ENCODE assay signal across 18 cellular contexts in genomic region chr5:88613051-88613450, GRCh38.
DNase-seq lines count a peak whose midpoint lies in the region; ATAC-seq and TF ChIP-seq lines count a peak whose summit lies in the region.
"Had no signal": no experiment of that assay in that cellular context is flagged by ENCODE, and none has a peak within 500 bp of the region (broad histone marks: within the 10 kb centered on the region; RNA-seq: fewer than 3 reads in every experiment).

No MANE protein-coding gene starts in this region.

- no peaks in the 10 kb centered on the region for H3K9me3 ChIP-seq in mammary epithelial cell (replicated peaks; ENCODE audit: insufficient read depth, low read length)
- H3K9me3 ChIP-seq in adipocyte (ENCODE audit: control insufficient read depth, low read length) = no peaks in the 10 kb centered on the region
- H3K9me3 ChIP-seq in mesenchymal stem cell (ENCODE audit: control insufficient read depth, low read length) = no peaks in the 10 kb centered on the region
- H3K9me3 ChIP-seq: Peyer's patch had no signal

- H3K36me3 Mint-ChIP-seq in MCF 10A (ENCODE audit: insufficient read depth, unreplicated experiment) = no peaks in the 10 kb centered on the region
- H3K36me3 Mint-ChIP-seq: CD4-positive, alpha-beta memory T cell had no signal

- H3K4ac ChIP-seq in mesenchymal stem cell (ENCODE audit: low read depth in 1 of 2, low read length in 2 of 2) = no peak overlapping the region

- no peaks in the 10 kb centered on the region for H3K79me1 ChIP-seq in mesenchymal stem cell (replicated peaks; ENCODE audit: low read length, poor library complexity, severe bottlenecking)

- ATAC-seq in HG03025 (IDR thresholded peaks at IDR 0.05; ENCODE audit: low FRiP score, unreplicated experiment) (no peak), foreskin keratinocyte (no peak)

- H3K4me3 Mint-ChIP-seq in MCF 10A (ENCODE audit: unreplicated experiment) = no peak overlapping the region
- H3K4me3 Mint-ChIP-seq: CD4-positive, alpha-beta memory T cell had no signal

- H2AK5ac ChIP-seq in mesenchymal stem cell (ENCODE audit: low read length, severe bottlenecking) = no peak overlapping the region

- no peak overlapping the region for H3K4me2 ChIP-seq in mammary epithelial cell (ENCODE audit: insufficient read depth, low read depth, low read length)
- H3K4me2 ChIP-seq in mesenchymal stem cell (ENCODE audit: low read length, poor library complexity, severe bottlenecking) = no peak overlapping the region
- H3K4me2 ChIP-seq: KMS-11 had no signal

- no peak overlapping the region for H2BK120ac ChIP-seq in mesenchymal stem cell (ENCODE audit: low read depth, low read length)

- H3K9ac ChIP-seq in mammary epithelial cell (ENCODE audit: insufficient read depth, low read length) (no peak overlapping the region), adipocyte (ENCODE audit: low read length) (no peak overlapping the region), mesenchymal stem cell (ENCODE audit: low read length) (no peak overlapping the region)
- H3K9ac ChIP-seq: KMS-11 had no signal

- no peaks in the 10 kb centered on the region for H4K20me1 ChIP-seq in mammary epithelial cell (ENCODE audit: insufficient read depth, low read length)

- H3K18ac ChIP-seq in mesenchymal stem cell (ENCODE audit: low read depth in 1 of 2, low read length in 2 of 2) = no peak overlapping the region

- H3K27ac Mint-ChIP-seq in MCF 10A (ENCODE audit: low read depth, unreplicated experiment) = no peak overlapping the region
- H3K27ac Mint-ChIP-seq: CD4-positive, alpha-beta memory T cell had no signal

- H3K9me3 Mint-ChIP-seq in MCF 10A (ENCODE audit: unreplicated experiment) = no peaks in the 10 kb centered on the region

- H3K14ac ChIP-seq in mesenchymal stem cell (ENCODE audit: low read length in 2 of 2) = no peak overlapping the region

- DNase-seq in MCF 10A (ENCODE audit: unreplicated experiment) (peak; percentile 8), mammary epithelial cell (no peak), adipocyte (ENCODE audit: low read depth) (peak; percentile 18), mesenchymal stem cell (no peak), foreskin keratinocyte (no peak)
- DNase-seq: C1 segment of cervical spinal cord; Caco-2; CD4-positive, alpha-beta memory T cell; NCI-H2029; NCI-H446; NCI-H524 treated with DMSO at 0.1 percent for 48 hours; OCI-M1; Peyer's patch; SIG-M5 had no signal

- H2BK15ac ChIP-seq in mesenchymal stem cell (ENCODE audit: low read depth, poor library complexity, severe bottlenecking) = no peak overlapping the region

- no peak overlapping the region for H4K8ac ChIP-seq in mesenchymal stem cell (ENCODE audit: low read length)

- TF ChIP-seq EP300 in Ishikawa (IDR thresholded peaks at IDR 0.05; ENCODE audit: borderline replicate concordance) = no peak

- H3K23ac ChIP-seq in mesenchymal stem cell (ENCODE audit: low read length in 2 of 2) = no peak overlapping the region

- H3K36me3 ChIP-seq in mammary epithelial cell (ENCODE audit: insufficient read depth, low read length) (no peaks in the 10 kb centered on the region), adipocyte (ENCODE audit: control insufficient read depth, insufficient read depth, low read length, severe bottlenecking) (no peaks in the 10 kb centered on the region), mesenchymal stem cell (ENCODE audit: control insufficient read depth in 1 of 2, insufficient read depth in 2 of 2, low read depth in 1 of 2, low read length in 2 of 2) (no peaks in the 10 kb centered on the region)
- H3K36me3 ChIP-seq: Peyer's patch had no signal

- H2AFZ ChIP-seq in mammary epithelial cell (ENCODE audit: low read depth, low read length) = no peak overlapping the region
- H2AFZ ChIP-seq in mesenchymal stem cell (ENCODE audit: low read depth, low read length) = no peak overlapping the region

- no peak for TF ChIP-seq CTCF in MCF 10A (IDR thresholded peaks at IDR 0.05; ENCODE audit: unreplicated experiment)
- no peak for TF ChIP-seq CTCF in mammary epithelial cell (conservative IDR thresholded peaks at IDR 0.05 in 1 of 2, IDR thresholded peaks at IDR 0.05 in 1 of 2; ENCODE audit: extremely low read depth in 1 of 2, insufficient read depth in 1 of 2, low read depth in 1 of 2, low read length in 2 of 2)
- TF ChIP-seq CTCF in foreskin keratinocyte (conservative IDR thresholded peaks at IDR 0.05) = no peak

- H3K27me3 Mint-ChIP-seq in MCF 10A (ENCODE audit: insufficient read depth, unreplicated experiment) = peaks cover 38% of the 10 kb centered on the region

- H2BK5ac ChIP-seq in mesenchymal stem cell (ENCODE audit: low read depth, low read length, poor library complexity, severe bottlenecking) = no peak overlapping the region

- dilution Hi-C loops in mammary epithelial cell (cut with HindIII; ENCODE audit: low sequenced_read_pairs) = no loop called here

- intact Hi-C loops in MCF 10A (cut with micrococcal nuclease) (no loop called here), mammary epithelial cell (cut with micrococcal nuclease) (no loop called here)

- CTCF ChIA-PET in MCF 10A (lab: Yijun Ruan, JAX) (no interaction called here), mammary epithelial cell (lab: Charles Lee; ENCODE audit: low non-redundant PET) (no interaction called here)

- H3K4me3 ChIP-seq in mammary epithelial cell (replicated peaks in 1 of 3; ENCODE audit: insufficient read depth in 1 of 3, low read depth in 2 of 3, low read length in 3 of 3) = no peak overlapping the region
- no peak overlapping the region for H3K4me3 ChIP-seq in adipocyte (ENCODE audit: low read length)
- no peak overlapping the region for H3K4me3 ChIP-seq in mesenchymal stem cell (ENCODE audit: insufficient read depth in 1 of 2, low read depth in 1 of 2, low read length in 2 of 2)
- H3K4me3 ChIP-seq: Peyer's patch, SK-N-MC had no signal

- no peak overlapping the region for H4K91ac ChIP-seq in mesenchymal stem cell (ENCODE audit: low read length)

- H3K79me2 ChIP-seq in mammary epithelial cell (ENCODE audit: insufficient read depth, low read length) = no peaks in the 10 kb centered on the region

- H3K27me3 ChIP-seq in mammary epithelial cell (ENCODE audit: insufficient read depth, low read length) (peaks cover 2% of the 10 kb centered on the region), adipocyte (replicated peaks; ENCODE audit: control insufficient read depth, insufficient read depth, low read length) (no peaks in the 10 kb centered on the region), mesenchymal stem cell (ENCODE audit: control insufficient read depth in 1 of 2, insufficient read depth in 1 of 2, low read length in 2 of 2) (no peaks in the 10 kb centered on the region), foreskin keratinocyte (no peaks in the 10 kb centered on the region)
- H3K27me3 ChIP-seq: Peyer's patch had no signal

- in situ Hi-C loops in mammary epithelial cell (cut with MboI; ENCODE audit: low sequenced_read_pairs in 2 of 2) = no loop called here

- BruUV-seq in MCF 10A (replicated peaks; lab: Mats Ljungman, UMichigan) = no TSS peak
- no TSS peak for BruUV-seq in mammary epithelial cell (replicated peaks; lab: Mats Ljungman, UMichigan)

- H3K27ac ChIP-seq in mammary epithelial cell (ENCODE audit: insufficient read depth, low read depth, low read length) (no peak overlapping the region), mesenchymal stem cell (ENCODE audit: low read length, poor library complexity, severe bottlenecking) (no peak overlapping the region), foreskin keratinocyte (no peak overlapping the region)
- H3K27ac ChIP-seq: KMS-11, Peyer's patch, SK-N-MC had no signal

- POLR2A ChIA-PET in MCF 10A (lab: Yijun Ruan, JAX) = no interaction called here

- H3K4me1 ChIP-seq in mammary epithelial cell (ENCODE audit: insufficient read depth, low read length) = no peaks in the 10 kb centered on the region
- H3K4me1 ChIP-seq in adipocyte (ENCODE audit: control insufficient read depth, insufficient read depth, low read length) = no peaks in the 10 kb centered on the region
- H3K4me1 ChIP-seq in mesenchymal stem cell (ENCODE audit: control insufficient read depth, insufficient read depth, low read depth, low read length) = no peaks in the 10 kb centered on the region
- H3K4me1 ChIP-seq in foreskin keratinocyte = no peaks in the 10 kb centered on the region
- H3K4me1 ChIP-seq: Caco-2, Peyer's patch had no signal

- H2BK12ac ChIP-seq in mesenchymal stem cell (ENCODE audit: low read length in 2 of 2) = no peak overlapping the region

- no peaks in the 10 kb centered on the region for H3K4me1 Mint-ChIP-seq in MCF 10A (ENCODE audit: insufficient read depth, unreplicated experiment)
- H3K4me1 Mint-ChIP-seq: CD4-positive, alpha-beta memory T cell had no signal

- TF ChIP-seq RAD21 in Ishikawa (IDR thresholded peaks at IDR 0.05; ENCODE audit: low read depth) = no peak

TF ChIP-seq in Ishikawa, 13 proteins besides CTCF, POLR2A, EP300 and RAD21:
- TF ChIP-seq CEBPB (IDR thresholded peaks at IDR 0.05) (peak; percentile 63; the same call in 1 of the 2 replicates), FOXM1 (IDR thresholded peaks at IDR 0.05; ENCODE audit: borderline replicate concordance, low read depth) (no peak), TEAD4 (IDR thresholded peaks at IDR 0.05) (no peak), ZBTB7A (IDR thresholded peaks at IDR 0.05; ENCODE audit: low read depth) (no peak), USF1 (IDR thresholded peaks at IDR 0.05) (no peak), NFIC (IDR thresholded peaks at IDR 0.05) (no peak), TAF1 (IDR thresholded peaks at IDR 0.05; ENCODE audit: low read depth) (no peak)

Comparison
In these comparisons a context has a peak if more than half of its experiments do, and no peak if none do; other contexts are left out.
1. DNase-seq: peak in MCF 10A (single experiment) and adipocyte (single experiment); none in mammary epithelial cell (single experiment), mesenchymal stem cell (single experiment) and foreskin keratinocyte (0 of 2).